In the genomic region with DNA sequence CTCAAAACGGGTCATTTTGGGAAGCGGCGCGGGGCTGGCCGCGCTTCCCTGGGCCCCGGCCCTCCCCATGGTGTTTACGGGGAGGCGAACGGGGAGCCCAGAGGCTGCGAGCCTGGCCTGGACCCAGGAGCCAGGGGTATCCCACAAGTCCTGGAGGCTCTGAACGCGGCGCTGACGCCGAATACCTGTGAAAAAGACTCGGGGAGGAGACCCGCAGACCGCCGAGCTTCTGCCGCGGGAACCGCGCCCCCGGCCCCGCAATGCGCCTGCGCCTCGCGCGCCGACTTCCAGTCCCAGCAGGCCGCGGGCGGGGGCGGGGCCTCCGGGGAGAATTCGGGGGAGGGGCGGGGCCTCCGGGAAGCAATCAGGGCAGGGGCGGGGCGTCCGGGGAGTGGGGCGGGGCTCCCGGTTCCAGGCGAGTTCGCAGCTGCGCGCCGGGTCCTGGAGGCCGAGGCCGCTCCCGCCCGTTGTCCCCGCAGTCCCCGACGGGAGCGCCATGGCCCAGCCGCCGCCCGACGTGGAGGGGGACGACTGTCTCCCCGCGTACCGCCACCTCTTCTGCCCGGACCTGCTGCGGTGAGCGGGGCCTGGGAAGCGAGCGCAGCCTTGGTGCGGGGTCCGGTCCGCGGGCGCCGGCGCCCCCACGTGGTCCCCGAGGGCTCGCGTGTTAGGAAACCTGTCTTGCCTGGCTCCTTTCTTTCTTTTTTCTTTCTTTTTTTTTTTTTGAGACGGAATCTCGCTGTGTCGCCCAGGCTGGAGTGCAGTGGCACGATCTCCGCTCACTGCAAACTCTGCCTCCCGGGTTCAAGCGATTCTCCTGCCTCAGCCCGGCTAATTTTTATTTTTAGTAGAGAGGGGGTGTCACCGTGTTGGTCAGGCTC, we compare ENCODE assay signal across 8 cellular contexts. TPM values are rescaled to one million over a fixed set of nuclear protein-coding genes. Genes with fewer than 3 reads are reported as not detected.
A peak's percentile ranks its signal among the peaks of the same experiment; 100 is the strongest.
DNase-seq lines count a peak whose midpoint lies in the region; ATAC-seq and TF ChIP-seq lines count a peak whose summit lies in the region.

A gene with protein sequence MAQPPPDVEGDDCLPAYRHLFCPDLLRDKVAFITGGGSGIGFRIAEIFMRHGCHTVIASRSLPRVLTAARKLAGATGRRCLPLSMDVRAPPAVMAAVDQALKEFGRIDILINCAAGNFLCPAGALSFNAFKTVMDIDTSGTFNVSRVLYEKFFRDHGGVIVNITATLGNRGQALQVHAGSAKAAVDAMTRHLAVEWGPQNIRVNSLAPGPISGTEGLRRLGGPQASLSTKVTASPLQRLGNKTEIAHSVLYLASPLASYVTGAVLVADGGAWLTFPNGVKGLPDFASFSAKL (plus strand): TSS at position 418 of the 881 bp plus-strand sequence. CDS start 79 bp downstream, at position 497.

- TF ChIP-seq CTCF in AG10803 (conservative IDR thresholded peaks at IDR 0.05; ENCODE audit: low read length) (peak; percentile 40), dorsolateral prefrontal cortex (IDR thresholded peaks at IDR 0.05 in 54 of 56, conservative IDR thresholded peaks at IDR 0.05 in 2 of 56; ENCODE audit: low read depth in 1 of 56, partially characterized antibody in 56 of 56) (peak; percentile 30 to 90 (median 68)), lower leg skin (IDR thresholded peaks at IDR 0.05) (no peak)

- H3K4me3 ChIP-seq in AG10803 (ENCODE audit: low read length): peak within 1 kb of the TSS; percentile 87
- peak within 1 kb of the TSS; percentile 52 to 95 (median 84) for H3K4me3 ChIP-seq in dorsolateral prefrontal cortex
- peak within 1 kb of the TSS; percentile 77 for H3K4me3 ChIP-seq in lower leg skin (ENCODE audit: low read depth, poor library complexity, severe bottlenecking)

- H3K27me3 ChIP-seq in dorsolateral prefrontal cortex: no peaks in the 10 kb centered on the region

- peak; percentile 51 for ATAC-seq in GM18907 (IDR thresholded peaks at IDR 0.05; ENCODE audit: unreplicated experiment)
- peak; percentile 66 for ATAC-seq in HG03280 (IDR thresholded peaks at IDR 0.05; ENCODE audit: unreplicated experiment)

- intact Hi-C loops in dorsolateral prefrontal cortex (cut with DNase I) (loop anchor here (2.0 to 5.0 kb wide), 2 partner anchors 23 to 126 kb away; a partner anchor contains a TSS), lower leg skin (cut with DNase I; ENCODE audit: low total_unique reads) (no loop called here)

- peak in 1 of 2 donors; percentile 65 for TF ChIP-seq POLR2A in lower leg skin (IDR thresholded peaks at IDR 0.05)

- WGBS in lower leg skin, 2 donors: 1 to 2% methylated on average over 43 to 44 of the region's 91 CpGs

- peak; percentile 83 for DNase-seq in AG10803 (ENCODE audit: low read depth)
- peak; percentile 96 for DNase-seq in NCI-H69 (lab: John Stamatoyannopoulos, UW)
- DNase-seq in activated CD4-positive, alpha-beta T cell treated with anti-CD3 and anti-CD28 coated beads, Interleukin-2, amount 50 U/mL, for 48 hours: peak; percentile 99 to 100
- peak; percentile 90 to 97 (median 95) for DNase-seq in dorsolateral prefrontal cortex
- peak; percentile 93 to 99 for DNase-seq in lower leg skin (ENCODE audit: low spot score in 2 of 2)
- DNase-seq in stimulated activated CD4-positive, alpha-beta T cell treated with anti-CD3 and anti-CD28 coated beads, Interleukin-4, amount 100 ng/mL, for 4 hours: peak; percentile 95 to 100

- peak within 1 kb of the TSS; percentile 63 to 98 (median 93) for H3K27ac ChIP-seq in dorsolateral prefrontal cortex

RNA-seq across cellular contexts. Expression of the gene that starts here (rescaled TPM):
- 10 to 100 TPM in 108 of 120 experiments, 1 to 10 TPM in 12; 7.2 to 23.9 (median 13.5) TPM for total RNA-seq in dorsolateral prefrontal cortex
- total RNA-seq in lower leg skin: 10 to 100 TPM; 14.0 to 21.0 (median 18.8) TPM

Comparison
In these comparisons a context has a peak if more than half of its experiments do, and no peak if none do; other contexts are left out.
1. Peak in every context shown above with its lines: DNase-seq, ATAC-seq, H3K4me3 ChIP-seq and H3K27ac ChIP-seq.
2. CTCF ChIP-seq: peak in AG10803 (single experiment) and dorsolateral prefrontal cortex (56 of 56); none in lower leg skin (0 of 3).